ENCODE assay signal across 13 cellular contexts in the genomic region with DNA sequence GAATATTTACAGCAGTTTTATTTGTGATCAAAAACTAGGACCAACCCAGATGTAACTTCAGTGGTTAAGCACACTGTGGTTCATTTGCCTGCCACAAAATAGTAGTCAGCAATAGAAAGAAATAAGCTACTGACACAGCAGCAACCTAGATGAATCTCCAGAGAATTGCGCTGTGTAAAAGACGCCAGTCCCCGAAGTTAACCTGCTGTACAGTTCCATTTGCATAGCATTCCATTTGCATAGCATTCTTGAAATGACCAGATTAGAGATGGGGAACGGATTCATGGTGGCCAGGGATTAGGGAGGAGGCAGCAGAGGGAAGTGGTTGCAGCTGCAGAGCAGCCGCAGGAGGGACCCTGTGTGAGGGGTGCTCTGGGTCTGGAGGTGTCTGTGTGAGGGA. TPM values are rescaled to one million over a fixed set of nuclear protein-coding genes. Genes with fewer than 3 reads are reported as not detected.
DNase-seq lines count a peak whose midpoint lies in the region; ATAC-seq and TF ChIP-seq lines count a peak whose summit lies in the region.
"Had no signal": no experiment of that assay in that cellular context is flagged by ENCODE, and none has a peak within 500 bp of the region (broad histone marks: within the 10 kb centered on the region; RNA-seq: fewer than 3 reads in every experiment).

No MANE protein-coding gene starts in this region.

- no peaks in the 10 kb centered on the region for H3K27me3 ChIP-seq in H9 (ENCODE audit: insufficient read depth, low read length)

- H2BK12ac ChIP-seq in H9 (ENCODE audit: insufficient read length, low read depth, low read length): no peak overlapping the region

- no peaks in the 10 kb centered on the region for H3K79me2 ChIP-seq in H9 (ENCODE audit: insufficient read depth, low read length)

- no peak overlapping the region for H3K18ac ChIP-seq in H9 (ENCODE audit: insufficient read length, low read depth, low read length)

- H3K4me3 Mint-ChIP-seq in activated T-cell treated with anti-CD3 and anti-CD28 coated beads, Interleukin-2, amount 50 U/mL, for 24 hours: no peak overlapping the region
- no peak overlapping the region; a peak in 1 of 5 replicates for H3K4me3 Mint-ChIP-seq in H9
- H3K4me3 Mint-ChIP-seq in progenitor cell of endocrine pancreas (ENCODE audit: low read depth): no peak overlapping the region

- no peak overlapping the region for H2AFZ ChIP-seq in H9 (ENCODE audit: low read length)

- peak; percentile 84 for ATAC-seq in HG03196 (IDR thresholded peaks at IDR 0.05; ENCODE audit: unreplicated experiment)
- ATAC-seq in activated CD4-positive, CD25-positive, alpha-beta regulatory T cell treated with anti-CD3 and anti-CD28 coated beads, Interleukin-2, amount 50 U/mL, for 24 hours: no peak

- no peak for DNase-seq in activated T-cell treated with anti-CD3 and anti-CD28 coated beads, Interleukin-2, amount 50 U/mL, for 24 hours
- DNase-seq in activated T-cell treated with anti-CD3 and anti-CD28 coated beads for 4 hours (no peak), H9 (no peak), progenitor cell of endocrine pancreas (ENCODE audit: low spot score, unreplicated experiment) (no peak), NCI-H1417 treated with DMSO at 0.1 percent for 48 hours (lab: John Stamatoyannopoulos, UW) (no peak), NCI-H1436 treated with DMSO at 0.1 percent for 48 hours (lab: John Stamatoyannopoulos, UW) (no peak)
- DNase-seq: activated CD4-positive, alpha-beta T cell treated with anti-CD3 and anti-CD28 coated beads, Interleukin-2, amount 50 U/mL, for 48 hours; anterior cingulate cortex; Kasumi-1; SK-N-SH had no signal

- H3K23me2 ChIP-seq in H9 (ENCODE audit: insufficient read length, low read depth, low read length, poor library complexity, severe bottlenecking): no peaks in the 10 kb centered on the region

- H3K4me1 Mint-ChIP-seq in activated T-cell treated with anti-CD3 and anti-CD28 coated beads, Interleukin-2, amount 50 U/mL, for 24 hours (ENCODE audit: low read depth): no peaks in the 10 kb centered on the region
- peaks cover 0 to 3% of the 10 kb centered on the region in 2 experiments; a peak in 1 of 4 replicates for H3K4me1 Mint-ChIP-seq in H9
- no peaks in the 10 kb centered on the region for H3K4me1 Mint-ChIP-seq in progenitor cell of endocrine pancreas (ENCODE audit: low read depth)

- no peaks in the 10 kb centered on the region for H3K9me3 Mint-ChIP-seq in activated T-cell treated with anti-CD3 and anti-CD28 coated beads, Interleukin-2, amount 50 U/mL, for 24 hours
- H3K9me3 Mint-ChIP-seq in H9 (no peaks in the 10 kb centered on the region), progenitor cell of endocrine pancreas (ENCODE audit: low read depth) (no peaks in the 10 kb centered on the region)

- TF ChIP-seq CTCF in H9 (conservative IDR thresholded peaks at IDR 0.05) (no peak), progenitor cell of endocrine pancreas (IDR thresholded peaks at IDR 0.05; ENCODE audit: unreplicated experiment) (no peak)

- H3K27ac ChIP-seq in H9 (ENCODE audit: insufficient read length, low read depth, low read length): no peak overlapping the region
- H3K27ac ChIP-seq: 22Rv1 had no signal

- no peaks in the 10 kb centered on the region for H3K27me3 Mint-ChIP-seq in activated T-cell treated with anti-CD3 and anti-CD28 coated beads, Interleukin-2, amount 50 U/mL, for 24 hours
- H3K27me3 Mint-ChIP-seq in H9 (ENCODE audit: low read depth): no peaks in the 10 kb centered on the region
- no peaks in the 10 kb centered on the region for H3K27me3 Mint-ChIP-seq in progenitor cell of endocrine pancreas

- H4K20me1 ChIP-seq in H9 (ENCODE audit: control insufficient read depth, insufficient read depth, insufficient read length): no peaks in the 10 kb centered on the region

- no peaks in the 10 kb centered on the region for H3K4me1 ChIP-seq in H9 (ENCODE audit: insufficient read depth, low read length)

- peak overlapping the region; percentile 44 for H3K27ac Mint-ChIP-seq in activated T-cell treated with anti-CD3 and anti-CD28 coated beads, Interleukin-2, amount 50 U/mL, for 24 hours
- H3K27ac Mint-ChIP-seq in H9 (peak overlapping the region in 2 of 3 experiments; percentile 30 to 72; a peak in 2 of 7 replicates), progenitor cell of endocrine pancreas (peak overlapping the region; percentile 89)

- no peak overlapping the region for H4K5ac ChIP-seq in H9 (ENCODE audit: insufficient read length, low read depth, low read length)

- no peak overlapping the region for H2BK20ac ChIP-seq in H9 (ENCODE audit: low read depth, low read length, poor library complexity, severe bottlenecking)

- no peak overlapping the region for H3K14ac ChIP-seq in H9 (ENCODE audit: insufficient read depth, low read length)

- H3K79me1 ChIP-seq in H9 (ENCODE audit: insufficient read depth, low read depth, low read length, poor library complexity, severe bottlenecking): no peaks in the 10 kb centered on the region

- H3K36me3 Mint-ChIP-seq in activated T-cell treated with anti-CD3 and anti-CD28 coated beads, Interleukin-2, amount 50 U/mL, for 24 hours (ENCODE audit: low read depth): peaks cover 49% of the 10 kb centered on the region
- H3K36me3 Mint-ChIP-seq in H9 (ENCODE audit: insufficient read depth in 1 of 3, low read depth in 3 of 3) (peaks cover 3 to 17% (median 15%) of the 10 kb centered on the region in 3 experiments; a peak in 5 of 7 replicates), progenitor cell of endocrine pancreas (ENCODE audit: insufficient read depth) (peaks cover 18% of the 10 kb centered on the region)

- H2BK120ac ChIP-seq in H9 (ENCODE audit: low read depth, low read length, poor library complexity, severe bottlenecking): no peak overlapping the region

- no peak overlapping the region for H3K4me2 ChIP-seq in H9 (ENCODE audit: insufficient read depth, insufficient read length, low read length)
- H3K4me2 ChIP-seq: SK-N-SH had no signal

- H3K56ac ChIP-seq in H9 (ENCODE audit: insufficient read length, low read depth, low read length): no peak overlapping the region

- no peak overlapping the region for H4K91ac ChIP-seq in H9 (ENCODE audit: insufficient read length, low read depth, low read length)

- no CpG with 5 or more reads among the region's 5 CpGs for WGBS in H9 (ENCODE audit: extremely low coverage, insufficient read length, low lambda C conversion rate)

- no peak overlapping the region for H2BK15ac ChIP-seq in H9 (ENCODE audit: low read depth, low read length)

- no peak overlapping the region for H2BK5ac ChIP-seq in H9 (ENCODE audit: insufficient read length, low read length)

- H3T11ph ChIP-seq in H9 (ENCODE audit: low read length): no peak overlapping the region

- H4K8ac ChIP-seq in H9 (replicated peaks; ENCODE audit: insufficient read length, low read depth, low read length): no peak overlapping the region

- H3K9me3 ChIP-seq in H9 (ENCODE audit: control insufficient read depth, low read depth, low read length): no peaks in the 10 kb centered on the region
- H3K9me3 ChIP-seq: SK-N-SH had no signal

- H2AK5ac ChIP-seq in H9 (ENCODE audit: insufficient read length, low read length): no peak overlapping the region

- H3K23ac ChIP-seq in H9 (ENCODE audit: insufficient read length, low read depth, low read length): no peak overlapping the region

- no peak overlapping the region for H3K9ac ChIP-seq in H9 (ENCODE audit: extremely low read depth, insufficient read length, low read length)
- H3K9ac ChIP-seq: SK-N-SH had no signal

- no peak overlapping the region for H3K4ac ChIP-seq in H9 (ENCODE audit: low read depth, low read length)

RNA-seq across cellular contexts. Expression of gene NFATC1, which starts 39.3 kb away (rescaled TPM):
- total RNA-seq in H9 (2021) (5.3 and 5.5 TPM in 2 replicates), progenitor cell of endocrine pancreas (4.5 and 5.6 TPM in 2 replicates)
